In the genomic region with DNA sequence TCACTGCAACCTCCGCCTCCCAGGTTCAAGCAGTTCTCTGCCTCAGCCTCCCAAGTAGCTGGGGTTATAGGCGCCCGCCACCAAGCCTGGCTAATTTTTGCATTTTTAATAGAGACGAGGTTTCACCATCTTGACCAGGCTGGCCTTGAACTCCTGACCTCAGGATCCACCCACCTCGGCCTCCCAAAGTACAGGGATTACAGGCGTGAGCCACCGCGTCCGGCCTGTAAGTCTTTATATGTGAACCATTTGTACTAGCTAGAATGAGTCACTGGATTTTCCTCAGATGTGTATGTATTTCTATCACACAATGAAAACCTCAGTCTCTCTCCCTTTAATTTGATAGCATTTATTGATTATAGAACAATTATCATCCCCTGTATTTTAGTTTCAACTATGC, we compare ENCODE assay signal across 24 cellular contexts. TPM values are rescaled to one million over a fixed set of nuclear protein-coding genes. Genes with fewer than 3 reads are reported as not detected.
DNase-seq lines count a peak whose midpoint lies in the region; ATAC-seq and TF ChIP-seq lines count a peak whose summit lies in the region.
"Had no signal": no experiment of that assay in that cellular context is flagged by ENCODE, and none has a peak within 500 bp of the region (broad histone marks: within the 10 kb centered on the region; RNA-seq: fewer than 3 reads in every experiment).

No MANE protein-coding gene starts in this region.

- H3K36me3 ChIP-seq in RWPE2 (ENCODE audit: low read depth) (peaks cover 96% of the 10 kb centered on the region), colonic mucosa (no peaks in the 10 kb centered on the region)
- H3K36me3 ChIP-seq: ovary had no signal

- H3K4me1 ChIP-seq in RWPE2 (ENCODE audit: insufficient read depth, poor library complexity, severe bottlenecking) (peaks cover 33% of the 10 kb centered on the region), colonic mucosa (no peaks in the 10 kb centered on the region)

- intact Hi-C loops in posterior vena cava (cut with DNase I) (no loop called here), colonic mucosa (cut with DNase I) (no loop called here)

- ATAC-seq in RWPE2 (ENCODE audit: low read depth) (no peak), GM21515 (IDR thresholded peaks at IDR 0.05; ENCODE audit: unreplicated experiment) (no peak)
- ATAC-seq: heart left ventricle; stimulated activated naive B cell treated with anti-CD40 and anti-IgM and Interleukin-4, amounts not matched to agents 10 μg/mL and 1 μg/mL and 100 μg/mL, for 72 hours had no signal

- H3K4me3 ChIP-seq in RWPE2 (ENCODE audit: severe bottlenecking), result no peak overlapping the region
- H3K4me3 ChIP-seq in colonic mucosa, result no peak overlapping the region
- H3K4me3 ChIP-seq: BLaER1 treated with 17β-estradiol and CSF1 and Interleukin-3, amounts not matched to agents 10 nM and 100 nM; cardiac muscle cell; HAP-1; heart left ventricle; ovary; skin epidermis had no signal

- H3K9ac ChIP-seq in colonic mucosa (ENCODE audit: low read depth in 2 of 2, low read length in 2 of 2), result no peak overlapping the region
- H3K9ac ChIP-seq: BLaER1 treated with 17β-estradiol and CSF1 and Interleukin-3, amounts not matched to agents 10 nM and 100 nM had no signal

- H3K9me3 ChIP-seq in RWPE2 (ENCODE audit: severe bottlenecking), result no peaks in the 10 kb centered on the region
- no peaks in the 10 kb centered on the region for H3K9me3 ChIP-seq in colonic mucosa
- H3K9me3 ChIP-seq: BLaER1 treated with 17β-estradiol and CSF1 and Interleukin-3, amounts not matched to agents 10 nM and 100 nM; HAP-1; heart left ventricle; ovary had no signal

- TF ChIP-seq CTCF in RWPE2 (IDR thresholded peaks at IDR 0.05; ENCODE audit: poor library complexity, severe bottlenecking) (no peak), colonic mucosa (IDR thresholded peaks at IDR 0.05) (no peak)

- H3K27me3 ChIP-seq in RWPE2 (ENCODE audit: insufficient read depth, poor library complexity, severe bottlenecking) (no peaks in the 10 kb centered on the region), colonic mucosa (no peaks in the 10 kb centered on the region)
- H3K27me3 ChIP-seq: BLaER1 treated with 17β-estradiol and CSF1 and Interleukin-3, amounts not matched to agents 10 nM and 100 nM; cardiac muscle cell; heart left ventricle; ovary had no signal

- DNase-seq in HCEC 1CT (peak; percentile 38), RWPE2 (ENCODE audit: low spot score) (no peak), glomerular visceral epithelial cell (ENCODE audit: extremely low spot score) (peak; percentile 45), posterior vena cava (ENCODE audit: low spot score) (peak; percentile 32), superior temporal gyrus (ENCODE audit: extremely low spot score) (no peak), colonic mucosa (no peak)
- DNase-seq: activated CD4-positive, alpha-beta T cell treated with anti-CD3 and anti-CD28 coated beads, Interleukin-2, amount 50 U/mL, for 1 hour; aorta; cortex of kidney; effector memory CD4-positive, alpha-beta T cell; heart left ventricle; NCI-H2107; NCI-H345; nephron progenitor cell; ovary; retina; SIG-M5; stimulated activated naive B cell treated with anti-CD40 and anti-IgM and Interleukin-4, amounts not matched to agents 10 μg/mL and 1 μg/mL and 100 μg/mL, for 72 hours; substantia nigra had no signal

- H3K27ac ChIP-seq in RWPE2 (ENCODE audit: poor library complexity, severe bottlenecking) (peak overlapping the region; percentile 1), colonic mucosa (no peak overlapping the region)
- H3K27ac ChIP-seq: BLaER1 treated with 17β-estradiol and CSF1 and Interleukin-3, amounts not matched to agents 10 nM and 100 nM; cardiac muscle cell; heart left ventricle; ovary; skin epidermis had no signal

RNA-seq across cellular contexts. Expression of gene ITCH, which starts 34.0 kb away (rescaled TPM):
- total RNA-seq in posterior vena cava (10 to 100 TPM; 51.8 to 64.8 TPM), colonic mucosa (10 to 100 TPM; 50.0 to 71.4 TPM)

Comparison
In these comparisons a context has a peak if more than half of its experiments do, and no peak if none do; other contexts are left out.
1. DNase-seq: peak in HCEC 1CT (single experiment), glomerular visceral epithelial cell (single experiment) and posterior vena cava (single experiment); none in RWPE2 (single experiment), superior temporal gyrus (single experiment) and colonic mucosa (single experiment).